In the genomic region with DNA sequence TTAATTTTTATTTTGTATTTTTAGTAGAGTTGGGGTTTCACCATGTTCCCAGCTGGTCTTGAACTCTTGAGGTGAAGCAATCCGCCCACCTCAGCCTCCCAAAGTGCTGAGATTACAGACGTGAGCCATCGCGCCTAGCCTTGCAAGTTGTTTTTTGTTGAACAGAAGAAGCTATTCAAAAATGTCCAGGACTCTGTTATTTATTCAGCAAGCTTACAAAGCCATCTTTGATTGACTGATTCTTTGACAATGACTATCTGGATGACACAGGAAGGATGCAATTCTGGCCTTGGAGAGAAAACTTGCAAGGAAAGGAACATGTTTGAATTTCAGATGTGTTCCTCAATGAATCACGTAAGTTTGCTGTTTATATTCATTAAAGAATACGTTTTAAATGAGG, we compare ENCODE assay signal across 1 cellular context.
TF ChIP-seq lines count a peak whose summit lies in the region.

No MANE protein-coding gene starts in this region.

TF ChIP-seq in IMR-90, 13 proteins besides CTCF, POLR2A, EP300 and RAD21 (continued from another document):
- no peak for TF ChIP-seq ELK1 (IDR thresholded peaks at IDR 0.05; ENCODE audit: borderline replicate concordance, low read depth, low read length)
- TF ChIP-seq CHD1 (IDR thresholded peaks at IDR 0.05; ENCODE audit: low read depth, low read length) = no peak
- no peak for TF ChIP-seq MAZ (IDR thresholded peaks at IDR 0.05; ENCODE audit: borderline replicate concordance, low read depth, low read length)
- TF ChIP-seq FOS (IDR thresholded peaks at IDR 0.05; ENCODE audit: low read depth, low read length) = no peak
- no peak for TF ChIP-seq RFX5 (IDR thresholded peaks at IDR 0.05; ENCODE audit: low read depth, low read length)
- TF ChIP-seq CEBPB (IDR thresholded peaks at IDR 0.05; ENCODE audit: low read depth, low read length) = no peak
- TF ChIP-seq NFE2L2 (IDR thresholded peaks at IDR 0.05; ENCODE audit: low read depth, low read length) = no peak
